In genomic region chr1:245464290-245464689, GRCh38 we compare ENCODE assay signal across 28 cellular contexts.
A peak's percentile ranks its signal among the peaks of the same experiment; 100 is the strongest.
DNase-seq lines count a peak whose midpoint lies in the region; ATAC-seq and TF ChIP-seq lines count a peak whose summit lies in the region.
"Had no signal": no experiment of that assay in that cellular context is flagged by ENCODE, and none has a peak within 500 bp of the region (broad histone marks: within the 10 kb centered on the region; RNA-seq: fewer than 3 reads in every experiment).

No MANE protein-coding gene starts in this region.

- no peak overlapping the region for H3K9ac ChIP-seq in mesendoderm (ENCODE audit: low read length)

- no peak overlapping the region for H3K56ac ChIP-seq in mesendoderm (ENCODE audit: low read length)

- H3K23ac ChIP-seq in mesendoderm (ENCODE audit: low read length), result no peak overlapping the region

- H2AK5ac ChIP-seq in mesendoderm (ENCODE audit: low read length), result no peak overlapping the region

- no peaks in the 10 kb centered on the region for H3K27me3 ChIP-seq in mesendoderm (ENCODE audit: insufficient read depth, low read length, poor library complexity)
- no peaks in the 10 kb centered on the region for H3K27me3 ChIP-seq in vagina
- H3K27me3 ChIP-seq: adrenal gland, brain microvascular endothelial cell, ovary, SJCRH30, testis had no signal

- H3K4ac ChIP-seq in mesendoderm (ENCODE audit: low read depth, low read length), result no peak overlapping the region

- peaks cover 8% of the 10 kb centered on the region for H3K9me3 Mint-ChIP-seq in activated CD4-positive, alpha-beta T cell treated with anti-CD3 and anti-CD28 coated beads, Interleukin-2, amount 10 ng/mL, durations not matched to agents 24 days and 14 days
- H3K9me3 Mint-ChIP-seq in activated T-helper 1 cell treated with anti-CD3 and anti-CD28 coated beads, Interleukin-12 subunit alpha, Interleukin-12 subunit beta, Interleukin-2, Interleukin-4 antibody, amounts not matched to agents 30 ng/mL and 10 ng/mL and 1 ng/mL, durations not matched to agents 14 hours and 24 hours and 36 hours, result peaks cover 9% of the 10 kb centered on the region
- peaks cover 5% of the 10 kb centered on the region for H3K9me3 Mint-ChIP-seq in glutamatergic neuron (ENCODE audit: unreplicated experiment)
- H3K9me3 Mint-ChIP-seq in stimulated activated naive CD8-positive, alpha-beta T cell treated with anti-CD3 and anti-CD28 coated beads, Interleukin-15, amount 100 ng/mL, for 72 hours, result peaks cover 5 to 9% of the 10 kb centered on the region in 2 donors
- H3K9me3 Mint-ChIP-seq: activated CD8-positive, alpha-beta T cell treated with anti-CD3 and anti-CD28 coated beads for 36 hours; CD4-positive, alpha-beta T cell; mesothelial cell of epicardium had no signal

- ATAC-seq in stimulated activated naive CD8-positive, alpha-beta T cell treated with anti-CD3 and anti-CD28 coated beads, Interleukin-15, amount 100 ng/mL, for 72 hours, result peak; percentile 46
- ATAC-seq: activated CD8-positive, alpha-beta T cell treated with anti-CD3 and anti-CD28 coated beads for 36 hours had no signal

- H3K36me3 Mint-ChIP-seq in activated CD4-positive, alpha-beta T cell treated with anti-CD3 and anti-CD28 coated beads, Interleukin-2, amount 10 ng/mL, durations not matched to agents 24 days and 14 days (ENCODE audit: low read depth), result no peaks in the 10 kb centered on the region
- no peaks in the 10 kb centered on the region for H3K36me3 Mint-ChIP-seq in activated T-helper 1 cell treated with anti-CD3 and anti-CD28 coated beads, Interleukin-12 subunit alpha, Interleukin-12 subunit beta, Interleukin-2, Interleukin-4 antibody, amounts not matched to agents 30 ng/mL and 10 ng/mL and 1 ng/mL, durations not matched to agents 14 hours and 24 hours and 36 hours (ENCODE audit: low read depth)
- no peaks in the 10 kb centered on the region for H3K36me3 Mint-ChIP-seq in glutamatergic neuron (ENCODE audit: unreplicated experiment)
- H3K36me3 Mint-ChIP-seq: naive B cell had no signal

- no peaks in the 10 kb centered on the region for H3K79me1 ChIP-seq in mesendoderm (ENCODE audit: low read length)

- no peak for TF ChIP-seq POLR2A in vagina (IDR thresholded peaks at IDR 0.05)

- H3K36me3 ChIP-seq in mesendoderm (ENCODE audit: control insufficient read depth, insufficient read depth, low read length) (no peaks in the 10 kb centered on the region), vagina (no peaks in the 10 kb centered on the region)
- H3K36me3 ChIP-seq: adrenal gland, brain microvascular endothelial cell, left ventricle myocardium inferior, ovary, SJCRH30, WERI-Rb-1 had no signal

- no peaks in the 10 kb centered on the region for H3K9me3 ChIP-seq in vagina
- H3K9me3 ChIP-seq: adrenal gland, left ventricle myocardium inferior, ovary, SJCRH30, testis had no signal

- H3K4me3 ChIP-seq in mesendoderm (ENCODE audit: low read length) (no peak overlapping the region), vagina (no peak overlapping the region)
- H3K4me3 ChIP-seq: adrenal gland, left ventricle myocardium inferior, ovary, SJCRH30, testis had no signal

- DNase-seq in activated CD4-positive, alpha-beta T cell treated with anti-CD3 and anti-CD28 coated beads, Interleukin-2, amount 10 ng/mL, durations not matched to agents 24 days and 14 days, result no peak
- DNase-seq in activated CD4-positive, alpha-beta T cell treated with anti-CD3 and anti-CD28 coated beads, Interleukin-2, amount 50 U/mL, for 1 hour, result no peak
- no peak for DNase-seq in activated T-helper 1 cell treated with anti-CD3 and anti-CD28 coated beads, Interleukin-12 subunit alpha, Interleukin-12 subunit beta, Interleukin-2, Interleukin-4 antibody, amounts not matched to agents 30 ng/mL and 10 ng/mL and 1 ng/mL, durations not matched to agents 14 hours and 24 hours and 36 hours (ENCODE audit: low spot score)
- DNase-seq in glutamatergic neuron (no peak), mesendoderm (no peak), vagina (ENCODE audit: extremely low spot score in 2 of 2) (no peak), DMS79 (lab: John Stamatoyannopoulos, UW) (no peak)
- no peak for DNase-seq in stimulated activated naive CD8-positive, alpha-beta T cell treated with anti-CD3 and anti-CD28 coated beads, Interleukin-15, amount 100 ng/mL, for 72 hours
- DNase-seq: activated CD8-positive, alpha-beta T cell treated with anti-CD3 and anti-CD28 coated beads for 36 hours; activated naive CD4-positive, alpha-beta T cell; adrenal gland; AML-193; brain microvascular endothelial cell; CD4-positive, alpha-beta T cell; islet precursor cell; left ventricle myocardium inferior; naive B cell; NCI-H1105 treated with DMSO at 0.1 percent for 48 hours; NCI-H2081; NCI-H226; ovary; retina; SJCRH30; stimulated activated CD4-positive, alpha-beta T cell treated with anti-CD3 and anti-CD28 coated beads, Interleukin-2, amount 100 ng/mL, for 24 hours; T1000; testis; WERI-Rb-1 had no signal

- H3K4me2 ChIP-seq in mesendoderm (ENCODE audit: low read length), result no peak overlapping the region

- H3K27ac ChIP-seq in mesendoderm (ENCODE audit: low read depth, low read length) (no peak overlapping the region), vagina (no peak overlapping the region)
- H3K27ac ChIP-seq: adrenal gland, brain microvascular endothelial cell, left ventricle myocardium inferior, ovary, testis, WERI-Rb-1 had no signal

- H2BK15ac ChIP-seq in mesendoderm (replicated peaks; ENCODE audit: low read depth), result no peak overlapping the region

- H3K27me3 Mint-ChIP-seq in activated CD4-positive, alpha-beta T cell treated with anti-CD3 and anti-CD28 coated beads, Interleukin-2, amount 10 ng/mL, durations not matched to agents 24 days and 14 days, result no peaks in the 10 kb centered on the region
- H3K27me3 Mint-ChIP-seq in activated T-helper 1 cell treated with anti-CD3 and anti-CD28 coated beads, Interleukin-12 subunit alpha, Interleukin-12 subunit beta, Interleukin-2, Interleukin-4 antibody, amounts not matched to agents 30 ng/mL and 10 ng/mL and 1 ng/mL, durations not matched to agents 14 hours and 24 hours and 36 hours (ENCODE audit: insufficient read depth), result peaks cover 3% of the 10 kb centered on the region
- peaks cover 3% of the 10 kb centered on the region for H3K27me3 Mint-ChIP-seq in glutamatergic neuron (ENCODE audit: unreplicated experiment)
- no peaks in the 10 kb centered on the region for H3K27me3 Mint-ChIP-seq in stimulated activated naive CD8-positive, alpha-beta T cell treated with anti-CD3 and anti-CD28 coated beads, Interleukin-15, amount 100 ng/mL, for 72 hours
- H3K27me3 Mint-ChIP-seq: activated CD8-positive, alpha-beta T cell treated with anti-CD3 and anti-CD28 coated beads for 36 hours; CD4-positive, alpha-beta T cell; naive B cell had no signal

- no peak overlapping the region for H3K18ac ChIP-seq in mesendoderm (ENCODE audit: low read length)

- WGBS in mesendoderm (ENCODE audit: extremely low coverage, insufficient coverage, low lambda C conversion rate), result no CpG with 5 or more reads among the region's 15 CpGs

- no peak overlapping the region for H4K8ac ChIP-seq in mesendoderm (ENCODE audit: low read depth, low read length)

- no peak overlapping the region for H4K5ac ChIP-seq in mesendoderm (ENCODE audit: low read length)

- H3K4me1 ChIP-seq in mesendoderm (ENCODE audit: control insufficient read depth, low read depth, low read length), result no peaks in the 10 kb centered on the region
- no peaks in the 10 kb centered on the region for H3K4me1 ChIP-seq in vagina
- H3K4me1 ChIP-seq: adrenal gland, left ventricle myocardium inferior, testis had no signal

- no peaks in the 10 kb centered on the region for H3K79me2 ChIP-seq in mesendoderm (ENCODE audit: control insufficient read depth, insufficient read depth, low read length)

- TF ChIP-seq CTCF in glutamatergic neuron (IDR thresholded peaks at IDR 0.05; ENCODE audit: partially characterized antibody, unreplicated experiment) (no peak), vagina (IDR thresholded peaks at IDR 0.05) (no peak)

- H3K27ac Mint-ChIP-seq in activated CD4-positive, alpha-beta T cell treated with anti-CD3 and anti-CD28 coated beads, Interleukin-2, amount 10 ng/mL, durations not matched to agents 24 days and 14 days, result peak overlapping the region; percentile 72
- H3K27ac Mint-ChIP-seq in activated T-helper 1 cell treated with anti-CD3 and anti-CD28 coated beads, Interleukin-12 subunit alpha, Interleukin-12 subunit beta, Interleukin-2, Interleukin-4 antibody, amounts not matched to agents 30 ng/mL and 10 ng/mL and 1 ng/mL, durations not matched to agents 14 hours and 24 hours and 36 hours, result peak overlapping the region; percentile 87
- H3K27ac Mint-ChIP-seq in glutamatergic neuron (ENCODE audit: unreplicated experiment), result peak overlapping the region; percentile 45
- H3K27ac Mint-ChIP-seq in stimulated activated naive CD8-positive, alpha-beta T cell treated with anti-CD3 and anti-CD28 coated beads, Interleukin-15, amount 100 ng/mL, for 72 hours, result no peak overlapping the region
- H3K27ac Mint-ChIP-seq: activated CD8-positive, alpha-beta T cell treated with anti-CD3 and anti-CD28 coated beads for 36 hours; CD4-positive, alpha-beta T cell; mesothelial cell of epicardium had no signal

- no peak overlapping the region for H2BK120ac ChIP-seq in mesendoderm (ENCODE audit: low read depth, low read length)

- H3K4me3 Mint-ChIP-seq in activated CD4-positive, alpha-beta T cell treated with anti-CD3 and anti-CD28 coated beads, Interleukin-2, amount 10 ng/mL, durations not matched to agents 24 days and 14 days, result peak overlapping the region; percentile 18
- no peak overlapping the region for H3K4me3 Mint-ChIP-seq in activated T-helper 1 cell treated with anti-CD3 and anti-CD28 coated beads, Interleukin-12 subunit alpha, Interleukin-12 subunit beta, Interleukin-2, Interleukin-4 antibody, amounts not matched to agents 30 ng/mL and 10 ng/mL and 1 ng/mL, durations not matched to agents 14 hours and 24 hours and 36 hours
- no peak overlapping the region for H3K4me3 Mint-ChIP-seq in glutamatergic neuron (ENCODE audit: unreplicated experiment)
- no peak overlapping the region for H3K4me3 Mint-ChIP-seq in stimulated activated naive CD8-positive, alpha-beta T cell treated with anti-CD3 and anti-CD28 coated beads, Interleukin-15, amount 100 ng/mL, for 72 hours
- H3K4me3 Mint-ChIP-seq: activated CD8-positive, alpha-beta T cell treated with anti-CD3 and anti-CD28 coated beads for 36 hours; CD4-positive, alpha-beta T cell; mesothelial cell of epicardium; naive B cell had no signal

- peaks cover 2% of the 10 kb centered on the region for H3K4me1 Mint-ChIP-seq in activated CD4-positive, alpha-beta T cell treated with anti-CD3 and anti-CD28 coated beads, Interleukin-2, amount 10 ng/mL, durations not matched to agents 24 days and 14 days
- peaks cover 6% of the 10 kb centered on the region for H3K4me1 Mint-ChIP-seq in activated T-helper 1 cell treated with anti-CD3 and anti-CD28 coated beads, Interleukin-12 subunit alpha, Interleukin-12 subunit beta, Interleukin-2, Interleukin-4 antibody, amounts not matched to agents 30 ng/mL and 10 ng/mL and 1 ng/mL, durations not matched to agents 14 hours and 24 hours and 36 hours (ENCODE audit: low read depth)
- peaks cover 19% of the 10 kb centered on the region for H3K4me1 Mint-ChIP-seq in glutamatergic neuron (ENCODE audit: low read depth, unreplicated experiment)
- H3K4me1 Mint-ChIP-seq in stimulated activated naive CD8-positive, alpha-beta T cell treated with anti-CD3 and anti-CD28 coated beads, Interleukin-15, amount 100 ng/mL, for 72 hours, result no peaks in the 10 kb centered on the region
- H3K4me1 Mint-ChIP-seq: naive B cell had no signal

- intact Hi-C loops in activated CD4-positive, alpha-beta T cell treated with anti-CD3 and anti-CD28 coated beads, Interleukin-2, amount 10 ng/mL, durations not matched to agents 24 days and 14 days (cut with micrococcal nuclease), result no loop called here
- intact Hi-C loops in activated T-helper 1 cell treated with anti-CD3 and anti-CD28 coated beads, Interleukin-12 subunit alpha, Interleukin-12 subunit beta, Interleukin-2, Interleukin-4 antibody, amounts not matched to agents 30 ng/mL and 10 ng/mL and 1 ng/mL, durations not matched to agents 14 hours and 24 hours and 36 hours (cut with micrococcal nuclease), result no loop called here
- intact Hi-C loops in vagina (cut with DNase I), result no loop called here

- no peak overlapping the region for H2BK5ac ChIP-seq in mesendoderm (ENCODE audit: low read length)

Comparison
In these comparisons a context has a peak if more than half of its experiments do, and no peak if none do; other contexts are left out.
1. H3K27ac Mint-ChIP-seq: peak in activated CD4-positive, alpha-beta T cell treated with anti-CD3 and anti-CD28 coated beads, Interleukin-2, amount 10 ng/mL, durations not matched to agents 24 days and 14 days (single experiment), activated T-helper 1 cell treated with anti-CD3 and anti-CD28 coated beads, Interleukin-12 subunit alpha, Interleukin-12 subunit beta, Interleukin-2, Interleukin-4 antibody, amounts not matched to agents 30 ng/mL and 10 ng/mL and 1 ng/mL, durations not matched to agents 14 hours and 24 hours and 36 hours (single experiment) and glutamatergic neuron (single experiment); none in stimulated activated naive CD8-positive, alpha-beta T cell treated with anti-CD3 and anti-CD28 coated beads, Interleukin-15, amount 100 ng/mL, for 72 hours (0 of 2).